ENCODE assay signal across 15 cellular contexts in genomic region chr9:33453286-33453882, GRCh38. TPM values are rescaled to one million over a fixed set of nuclear protein-coding genes. Genes with fewer than 3 reads are reported as not detected.
DNase-seq lines count a peak whose midpoint lies in the region; ATAC-seq and TF ChIP-seq lines count a peak whose summit lies in the region.
"Had no signal": no experiment of that assay in that cellular context is flagged by ENCODE, and none has a peak within 500 bp of the region (broad histone marks: within the 10 kb centered on the region; RNA-seq: fewer than 3 reads in every experiment).

No MANE protein-coding gene starts in this region.

- no peaks in the 10 kb centered on the region for H3K79me2 ChIP-seq in PC-3 (ENCODE audit: low read length)

- intact Hi-C loops in PC-3 (cut with micrococcal nuclease) = no loop called here

- no peaks in the 10 kb centered on the region for H3K9me2 ChIP-seq in PC-3 (replicated peaks; ENCODE audit: low read length)

- H3K27ac ChIP-seq in PC-3 (ENCODE audit: low read length) (peak overlapping the region; percentile 45), esophagus (ENCODE audit: low read depth in 2 of 2, low read length in 1 of 2) (peak overlapping the region; percentile 62 to 77), thymus (ENCODE audit: low read depth) (peak overlapping the region; percentile 89)
- H3K27ac ChIP-seq: ascending aorta, tibial artery had no signal

- H3K27me3 ChIP-seq in PC-3 (ENCODE audit: low read length) = no peaks in the 10 kb centered on the region
- no peaks in the 10 kb centered on the region for H3K27me3 ChIP-seq in esophagus (ENCODE audit: control insufficient read depth in 1 of 2, insufficient read depth in 2 of 2, low read length in 2 of 2)
- no peaks in the 10 kb centered on the region for H3K27me3 ChIP-seq in thymus (ENCODE audit: control insufficient read depth, insufficient read depth)
- H3K27me3 ChIP-seq: ascending aorta, tibial artery had no signal

- 0 out of 2 replicates have a peak overlapping the region, but pooled peaks have one; percentile 5 for H3K9ac ChIP-seq in PC-3 (ENCODE audit: low read length)

- H3K4me1 ChIP-seq in PC-3 (ENCODE audit: insufficient read depth, low read length) (peaks cover 10% of the 10 kb centered on the region), esophagus (ENCODE audit: control insufficient read depth in 2 of 2, insufficient read depth in 2 of 2, low read length in 1 of 2) (peaks cover 0 to 18% of the 10 kb centered on the region in 2 donors), thymus (ENCODE audit: control insufficient read depth, insufficient read depth, low read length) (peaks cover 48% of the 10 kb centered on the region)
- H3K4me1 ChIP-seq: ascending aorta, HAP-1 had no signal

- no peak for TF ChIP-seq CTCF in PC-3 (conservative IDR thresholded peaks at IDR 0.05; ENCODE audit: low read depth, low read length)

- H3K4me3 ChIP-seq in PC-3 (ENCODE audit: low read length) (no peak overlapping the region), esophagus (ENCODE audit: low read depth in 1 of 2, low read length in 2 of 2) (no peak overlapping the region), thymus (ENCODE audit: low read length) (no peak overlapping the region)
- H3K4me3 ChIP-seq: ascending aorta, HAP-1, tibial artery had no signal

- POLR2A ChIA-PET in PC-3 (lab: Charles Lee; ENCODE audit: unreplicated experiment) = no interaction called here

- no peaks in the 10 kb centered on the region for H3K36me3 Mint-ChIP-seq in activated naive CD4-positive, alpha-beta T cell treated with anti-CD3 and anti-CD28 coated beads, Interleukin-2, amount 50 U/mL, for 72 hours
- H3K36me3 Mint-ChIP-seq: WTC11 had no signal

- BruUV-seq in PC-3 (replicated peaks; lab: Mats Ljungman, UMichigan) = no TSS peak

- H3K36me3 ChIP-seq in PC-3 (ENCODE audit: low read depth, low read length) (no peaks in the 10 kb centered on the region), esophagus (ENCODE audit: control insufficient read depth in 2 of 2, insufficient read depth in 2 of 2, low read length in 1 of 2) (no peaks in the 10 kb centered on the region), thymus (ENCODE audit: control insufficient read depth, insufficient read depth) (peaks cover 3% of the 10 kb centered on the region)
- H3K36me3 ChIP-seq: ascending aorta, HAP-1, tibial artery had no signal

- no peaks in the 10 kb centered on the region for H3K9me3 Mint-ChIP-seq in activated naive CD4-positive, alpha-beta T cell treated with anti-CD3 and anti-CD28 coated beads, Interleukin-2, amount 50 U/mL, for 72 hours
- H3K9me3 Mint-ChIP-seq: WTC11 had no signal

- H4K20me1 ChIP-seq in PC-3 (ENCODE audit: low read length) = no peaks in the 10 kb centered on the region

- H3K9me3 ChIP-seq in PC-3 (ENCODE audit: low read length) = no peaks in the 10 kb centered on the region
- no peaks in the 10 kb centered on the region for H3K9me3 ChIP-seq in esophagus (ENCODE audit: control insufficient read depth in 2 of 2, insufficient read depth in 1 of 2, low read depth in 1 of 2, low read length in 1 of 2)
- no peaks in the 10 kb centered on the region for H3K9me3 ChIP-seq in thymus (ENCODE audit: control insufficient read depth)
- H3K9me3 ChIP-seq: ascending aorta, HAP-1, tibial artery had no signal

- CTCF ChIA-PET in PC-3 (lab: Charles Lee) = interaction anchor here (0.5 to 1.2 kb wide), 11 partner anchors 14 to 219 kb away, joined by 3 to 10 read pairs (median 4); partner anchors contain the start of gene NOL6

- DNase-seq in activated naive CD4-positive, alpha-beta T cell treated with anti-CD3 and anti-CD28 coated beads, Interleukin-2, amount 50 U/mL, for 72 hours (ENCODE audit: low spot score in 2 of 2) = peak in 1 of 2 donors; percentile 22
- no peak for DNase-seq in activated naive CD4-positive, alpha-beta T cell (lab: John Stamatoyannopoulos, UW)
- DNase-seq in PC-3 = no peak
- DNase-seq in NOMO-1 treated with dmso at 0.1 percent for 144 hours (lab: John Stamatoyannopoulos, UW; ENCODE audit: unreplicated experiment) = no peak
- DNase-seq in Kasumi-1 (lab: John Stamatoyannopoulos, UW) = no peak
- DNase-seq: Right ventricle myocardium superior, tibial artery had no signal

- H2AFZ ChIP-seq in PC-3 (ENCODE audit: low read length) = no peak overlapping the region

- no peaks in the 10 kb centered on the region for H3F3A ChIP-seq in PC-3 (ENCODE audit: low read length, unreplicated experiment)

- 63 to 65% methylated on average over 3 of the region's 3 CpGs for WGBS in esophagus, 2 donors
- 82% methylated on average over 3 of the region's 3 CpGs for WGBS in thymus

- peak overlapping the region; percentile 8; the same call in 1 of the 2 replicates for H3K4me2 ChIP-seq in PC-3 (ENCODE audit: low read length)

- peak; percentile 35 to 49 for ATAC-seq in activated naive CD4-positive, alpha-beta T cell treated with anti-CD3 and anti-CD28 coated beads, Interleukin-2, amount 50 U/mL, for 72 hours
- ATAC-seq in PC-3 = no peak
- ATAC-seq in HG02884 (IDR thresholded peaks at IDR 0.05; ENCODE audit: unreplicated experiment) = no peak

- peak overlapping the region; percentile 72 to 84 for H3K27ac Mint-ChIP-seq in activated naive CD4-positive, alpha-beta T cell treated with anti-CD3 and anti-CD28 coated beads, Interleukin-2, amount 50 U/mL, for 72 hours
- H3K27ac Mint-ChIP-seq: WTC11 had no signal

RNA-seq across cellular contexts. Expression of gene AQP3, which starts 6.0 kb away (rescaled TPM):
- total RNA-seq in activated naive CD4-positive, alpha-beta T cell treated with anti-CD3 and anti-CD28 coated beads, Interleukin-2, amount 50 U/mL, for 72 hours = 10 to 100 TPM in 1 of 2 donors, 1 to 10 TPM in 1; 3.8 to 36.8 TPM
- 5.1 and 9.6 TPM in 2 replicates for total RNA-seq in PC-3 (2014; rRNA removed)
- polyA plus RNA-seq in esophagus (1,000 to 10,000 TPM in 1 of 2 donors, 100 to 1,000 TPM in 1; 933 to 1,009 TPM), thymus (129 TPM)

RNA-seq across cellular contexts. Expression of gene NOL6, which starts 20.3 kb away (rescaled TPM):
- total RNA-seq in activated naive CD4-positive, alpha-beta T cell treated with anti-CD3 and anti-CD28 coated beads, Interleukin-2, amount 50 U/mL, for 72 hours = 10 to 100 TPM; 34.2 to 40.2 TPM
- total RNA-seq in PC-3 (2014; rRNA removed) = 35.9 and 55.2 TPM in 2 replicates
- polyA plus RNA-seq in esophagus (10 to 100 TPM; 25.2 to 29.2 TPM), thymus (29.5 TPM)

RNA-seq across cellular contexts. Expression of gene AQP7, which starts 51.0 kb away (rescaled TPM):
- under 1 TPM in 1 of 2 donors, not detected in 1; 0.29 TPM for total RNA-seq in activated naive CD4-positive, alpha-beta T cell treated with anti-CD3 and anti-CD28 coated beads, Interleukin-2, amount 50 U/mL, for 72 hours
- total RNA-seq in PC-3 (2014; rRNA removed) = not detected in 2 replicates
- polyA plus RNA-seq in esophagus = 1 to 10 TPM in 1 of 2 donors, under 1 TPM in 1; 0.54 to 2.6 TPM
- polyA plus RNA-seq in thymus = 1.3 TPM
- total RNA-seq: lung microvascular endothelial cell, pulmonary artery endothelial cell had no signal

Comparison
In these comparisons a context has a peak if more than half of its experiments do, and no peak if none do; other contexts are left out.
1. ATAC-seq: peak in activated naive CD4-positive, alpha-beta T cell treated with anti-CD3 and anti-CD28 coated beads, Interleukin-2, amount 50 U/mL, for 72 hours (2 of 2); none in PC-3 (single experiment) and HG02884 (single experiment).
2. Peak in every context shown above with its lines, with median percentiles within 50 percentile points of each other: H3K27ac ChIP-seq.